In the genomic region with DNA sequence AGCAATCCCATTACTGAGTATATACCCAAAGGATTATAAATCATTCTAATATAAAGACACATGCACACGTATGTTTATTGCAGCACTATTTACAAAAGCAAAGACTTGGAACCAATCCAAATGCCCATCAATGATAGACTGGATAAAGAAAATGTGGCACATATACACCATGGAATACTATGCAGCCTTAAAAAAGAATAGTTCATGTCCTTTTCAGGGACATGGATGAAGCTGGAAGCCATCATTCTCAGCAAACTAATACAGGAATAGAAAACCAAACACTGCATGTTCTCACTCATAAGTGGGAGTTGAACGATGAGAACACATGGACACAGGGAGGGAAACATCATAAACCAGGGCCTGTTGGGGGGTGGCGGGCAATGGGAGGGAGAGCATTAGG, we compare ENCODE assay signal across 1 cellular context. TPM values are rescaled to one million over a fixed set of nuclear protein-coding genes. Genes with fewer than 3 reads are reported as not detected.
"Had no signal": no experiment of that assay in that cellular context is flagged by ENCODE, and none has a peak within 500 bp of the region (broad histone marks: within the 10 kb centered on the region; RNA-seq: fewer than 3 reads in every experiment).

No MANE protein-coding gene starts in this region.

RNA-seq across cellular contexts. Expression of a gene that starts 19.3 kb away (rescaled TPM):
- total RNA-seq: WTC11 had no signal
